1 cellular context compared by ENCODE assay signal in genomic region chr10:108566216-108567107, GRCh38.
TF ChIP-seq lines count a peak whose summit lies in the region.

No MANE protein-coding gene starts in this region.

TF ChIP-seq in WTC11, 78 proteins besides CTCF, POLR2A, EP300 and RAD21 (continued from another document):
- TF ChIP-seq ZNF263 (CRISPR knock-in tag; IDR thresholded peaks at IDR 0.05; ENCODE audit: low read depth), result no peak
- no peak for TF ChIP-seq TCF7 (CRISPR knock-in tag; IDR thresholded peaks at IDR 0.05; ENCODE audit: low read depth)
- no peak for TF ChIP-seq SP1 (CRISPR knock-in tag; conservative IDR thresholded peaks at IDR 0.05)
- no peak for TF ChIP-seq MYBL2 (CRISPR knock-in tag; IDR thresholded peaks at IDR 0.05)
- TF ChIP-seq SMAD4 (CRISPR knock-in tag; IDR thresholded peaks at IDR 0.05), result no peak
- TF ChIP-seq FOXJ3 (CRISPR knock-in tag; IDR thresholded peaks at IDR 0.05; ENCODE audit: borderline replicate concordance), result no peak
- no peak for TF ChIP-seq ZNF232 (CRISPR knock-in tag; IDR thresholded peaks at IDR 0.05)
- TF ChIP-seq PRDM15 (CRISPR knock-in tag; IDR thresholded peaks at IDR 0.05), result no peak
- no peak for TF ChIP-seq ERG (CRISPR knock-in tag; IDR thresholded peaks at IDR 0.05)
- no peak for TF ChIP-seq ZNF317 (CRISPR knock-in tag; IDR thresholded peaks at IDR 0.05; ENCODE audit: borderline replicate concordance, low read depth)
- no peak for TF ChIP-seq ZNF121 (CRISPR knock-in tag; IDR thresholded peaks at IDR 0.05)
- TF ChIP-seq NFE2L1 (CRISPR knock-in tag; IDR thresholded peaks at IDR 0.05), result no peak
